18 cellular contexts compared by ENCODE assay signal in genomic region chr12:22416831-22417230, GRCh38.
DNase-seq lines count a peak whose midpoint lies in the region; ATAC-seq and TF ChIP-seq lines count a peak whose summit lies in the region.
"Had no signal": no experiment of that assay in that cellular context is flagged by ENCODE, and none has a peak within 500 bp of the region (broad histone marks: within the 10 kb centered on the region; RNA-seq: fewer than 3 reads in every experiment).

No MANE protein-coding gene starts in this region.

- no peak for ATAC-seq in activated CD8-positive, alpha-beta memory T cell treated with anti-CD3 and anti-CD28 coated beads, Interleukin-2, amount 10 ng/mL, durations not matched to agents 7 days and 5 days
- no peak for ATAC-seq in stimulated activated naive B cell treated with anti-CD40 and anti-IgM and Interleukin-4, amounts not matched to agents 10 μg/mL and 1 μg/mL and 100 μg/mL, for 72 hours (replicated peaks)
- ATAC-seq in omental fat pad (ENCODE audit: low FRiP score) (no peak), HG02571 (IDR thresholded peaks at IDR 0.05; ENCODE audit: unreplicated experiment) (no peak)
- ATAC-seq: HepG2 had no signal

- H2AFZ ChIP-seq in mesenchymal stem cell (ENCODE audit: low read depth, low read length), result no peak overlapping the region

- no peak overlapping the region for H2BK12ac ChIP-seq in mesenchymal stem cell (ENCODE audit: low read length in 2 of 2)

- no peak overlapping the region for H3K18ac ChIP-seq in mesenchymal stem cell (ENCODE audit: low read depth in 1 of 2, low read length in 2 of 2)

- H3K36me3 ChIP-seq in mesenchymal stem cell (ENCODE audit: control insufficient read depth in 1 of 2, insufficient read depth in 2 of 2, low read depth in 1 of 2, low read length in 2 of 2), result no peaks in the 10 kb centered on the region

- H3K9me3 ChIP-seq in mesenchymal stem cell (ENCODE audit: control insufficient read depth, low read length), result no peaks in the 10 kb centered on the region

- H4K8ac ChIP-seq in mesenchymal stem cell (ENCODE audit: low read length), result no peak overlapping the region

- no peaks in the 10 kb centered on the region for H3K4me1 ChIP-seq in mesenchymal stem cell (ENCODE audit: control insufficient read depth, insufficient read depth, low read depth, low read length)

- no peak overlapping the region for H3K4me3 Mint-ChIP-seq in activated CD8-positive, alpha-beta memory T cell treated with anti-CD3 and anti-CD28 coated beads, Interleukin-2, amount 10 ng/mL, durations not matched to agents 7 days and 5 days
- H3K4me3 Mint-ChIP-seq in stimulated activated naive B cell treated with anti-CD40 and anti-IgM and Interleukin-4, amounts not matched to agents 10 μg/mL and 1 μg/mL and 100 μg/mL, for 72 hours, result no peak overlapping the region
- H3K4me3 Mint-ChIP-seq: B cell; CD4-positive, alpha-beta T cell had no signal

- peak overlapping the region; percentile 7 for H3K27ac Mint-ChIP-seq in activated CD8-positive, alpha-beta memory T cell treated with anti-CD3 and anti-CD28 coated beads, Interleukin-2, amount 10 ng/mL, durations not matched to agents 7 days and 5 days
- peak overlapping the region; percentile 14 for H3K27ac Mint-ChIP-seq in stimulated activated naive B cell treated with anti-CD40 and anti-IgM and Interleukin-4, amounts not matched to agents 10 μg/mL and 1 μg/mL and 100 μg/mL, for 72 hours
- H3K27ac Mint-ChIP-seq: B cell; CD4-positive, alpha-beta T cell had no signal

- H3K4me3 ChIP-seq in astrocyte of the cerebellum (ENCODE audit: low read depth, low read length), result no peak overlapping the region
- H3K4me3 ChIP-seq in mesenchymal stem cell (ENCODE audit: insufficient read depth in 1 of 2, low read depth in 1 of 2, low read length in 2 of 2), result no peak overlapping the region

- no peak overlapping the region for H3K14ac ChIP-seq in mesenchymal stem cell (ENCODE audit: low read length in 2 of 2)

- H3K27me3 Mint-ChIP-seq in activated CD8-positive, alpha-beta memory T cell treated with anti-CD3 and anti-CD28 coated beads, Interleukin-2, amount 10 ng/mL, durations not matched to agents 7 days and 5 days, result peaks cover 2% of the 10 kb centered on the region
- H3K27me3 Mint-ChIP-seq in stimulated activated naive B cell treated with anti-CD40 and anti-IgM and Interleukin-4, amounts not matched to agents 10 μg/mL and 1 μg/mL and 100 μg/mL, for 72 hours, result peaks cover 0 to 3% of the 10 kb centered on the region in 2 donors
- H3K27me3 Mint-ChIP-seq: CD4-positive, alpha-beta T cell had no signal

- H3K36me3 Mint-ChIP-seq in activated CD8-positive, alpha-beta memory T cell treated with anti-CD3 and anti-CD28 coated beads, Interleukin-2, amount 10 ng/mL, durations not matched to agents 7 days and 5 days, result no peaks in the 10 kb centered on the region
- H3K36me3 Mint-ChIP-seq in stimulated activated naive B cell treated with anti-CD40 and anti-IgM and Interleukin-4, amounts not matched to agents 10 μg/mL and 1 μg/mL and 100 μg/mL, for 72 hours, result no peaks in the 10 kb centered on the region

- no peaks in the 10 kb centered on the region for H3K27me3 ChIP-seq in mesenchymal stem cell (ENCODE audit: control insufficient read depth in 1 of 2, insufficient read depth in 1 of 2, low read length in 2 of 2)

- no peaks in the 10 kb centered on the region for H3K79me1 ChIP-seq in mesenchymal stem cell (replicated peaks; ENCODE audit: low read length, poor library complexity, severe bottlenecking)

- no peak overlapping the region for H3K23ac ChIP-seq in mesenchymal stem cell (ENCODE audit: low read length in 2 of 2)

- no peak overlapping the region for H2BK15ac ChIP-seq in mesenchymal stem cell (ENCODE audit: low read depth, poor library complexity, severe bottlenecking)

- H3K4me2 ChIP-seq in mesenchymal stem cell (ENCODE audit: low read length, poor library complexity, severe bottlenecking), result no peak overlapping the region
- H3K4me2 ChIP-seq: KMS-11 had no signal

- DNase-seq in activated CD8-positive, alpha-beta memory T cell treated with anti-CD3 and anti-CD28 coated beads, Interleukin-2, amount 10 ng/mL, durations not matched to agents 7 days and 5 days, result no peak
- DNase-seq in activated CD8-positive, alpha-beta memory T cell treated with anti-CD3 and anti-CD28 coated beads for 24 hours, result no peak
- DNase-seq in M059J (ENCODE audit: low read depth), result peak; percentile 9
- peak; percentile 24 for DNase-seq in astrocyte of the cerebellum (ENCODE audit: low read depth)
- DNase-seq in stimulated activated naive B cell treated with anti-CD40 and anti-IgM and Interleukin-4, amounts not matched to agents 10 μg/mL and 1 μg/mL and 100 μg/mL, for 72 hours, result no peak
- DNase-seq in mesenchymal stem cell, result no peak
- DNase-seq in omental fat pad (ENCODE audit: low spot score), result no peak
- DNase-seq: CD4-positive, alpha-beta T cell; MM.1S; NCI-H146; NCI-H2107; NCI-H446 treated with DMSO at 0.1 percent for 48 hours; NCI-H748 treated with DMSO at 0.1 percent for 48 hours; SHP77 treated with DMSO at 0.1 percent for 48 hours had no signal

- TF ChIP-seq CTCF in astrocyte of the cerebellum (IDR thresholded peaks at IDR 0.05; ENCODE audit: low read depth, low read length, missing control alignments) (no peak), omental fat pad (IDR thresholded peaks at IDR 0.05) (no peak)

- H3K27ac ChIP-seq in mesenchymal stem cell (ENCODE audit: low read length, poor library complexity, severe bottlenecking), result no peak overlapping the region
- H3K27ac ChIP-seq: KMS-11 had no signal

- H4K91ac ChIP-seq in mesenchymal stem cell (ENCODE audit: low read length), result no peak overlapping the region

- in situ Hi-C loops in astrocyte of the cerebellum (cut with HindIII; ENCODE audit: low sequenced_read_pairs), result no loop called here

- no peak overlapping the region for H3K9ac ChIP-seq in mesenchymal stem cell (ENCODE audit: low read length)
- H3K9ac ChIP-seq: KMS-11 had no signal

- CTCF ChIA-PET in activated CD8-positive, alpha-beta memory T cell treated with anti-CD3 and anti-CD28 coated beads, Interleukin-2, amount 10 ng/mL, durations not matched to agents 7 days and 5 days (lab: Charles Lee), result no interaction called here

- H3K4ac ChIP-seq in mesenchymal stem cell (ENCODE audit: low read depth in 1 of 2, low read length in 2 of 2), result no peak overlapping the region

- no peak overlapping the region for H2BK120ac ChIP-seq in mesenchymal stem cell (ENCODE audit: low read depth, low read length)

- no peak overlapping the region for H2BK5ac ChIP-seq in mesenchymal stem cell (ENCODE audit: low read depth, low read length, poor library complexity, severe bottlenecking)

- peaks cover 7% of the 10 kb centered on the region for H3K4me1 Mint-ChIP-seq in activated CD8-positive, alpha-beta memory T cell treated with anti-CD3 and anti-CD28 coated beads, Interleukin-2, amount 10 ng/mL, durations not matched to agents 7 days and 5 days
- H3K4me1 Mint-ChIP-seq in stimulated activated naive B cell treated with anti-CD40 and anti-IgM and Interleukin-4, amounts not matched to agents 10 μg/mL and 1 μg/mL and 100 μg/mL, for 72 hours, result peaks cover 0 to 2% of the 10 kb centered on the region in 2 donors
- H3K4me1 Mint-ChIP-seq: B cell had no signal

- H2AK5ac ChIP-seq in mesenchymal stem cell (ENCODE audit: low read length, severe bottlenecking), result no peak overlapping the region

- no peaks in the 10 kb centered on the region for H3K9me3 Mint-ChIP-seq in activated CD8-positive, alpha-beta memory T cell treated with anti-CD3 and anti-CD28 coated beads, Interleukin-2, amount 10 ng/mL, durations not matched to agents 7 days and 5 days (ENCODE audit: low read depth)
- H3K9me3 Mint-ChIP-seq in stimulated activated naive B cell treated with anti-CD40 and anti-IgM and Interleukin-4, amounts not matched to agents 10 μg/mL and 1 μg/mL and 100 μg/mL, for 72 hours, result no peaks in the 10 kb centered on the region
- H3K9me3 Mint-ChIP-seq: CD4-positive, alpha-beta T cell had no signal

Comparison
In these comparisons a context has a peak if more than half of its experiments do, and no peak if none do; other contexts are left out.
1. DNase-seq: peak in M059J (single experiment) and astrocyte of the cerebellum (single experiment); none in activated CD8-positive, alpha-beta memory T cell treated with anti-CD3 and anti-CD28 coated beads, Interleukin-2, amount 10 ng/mL, durations not matched to agents 7 days and 5 days (single experiment), activated CD8-positive, alpha-beta memory T cell treated with anti-CD3 and anti-CD28 coated beads for 24 hours (single experiment), stimulated activated naive B cell treated with anti-CD40 and anti-IgM and Interleukin-4, amounts not matched to agents 10 μg/mL and 1 μg/mL and 100 μg/mL, for 72 hours (single experiment), mesenchymal stem cell (single experiment) and omental fat pad (single experiment).